ENCODE assay signal across 8 cellular contexts in the genomic region with DNA sequence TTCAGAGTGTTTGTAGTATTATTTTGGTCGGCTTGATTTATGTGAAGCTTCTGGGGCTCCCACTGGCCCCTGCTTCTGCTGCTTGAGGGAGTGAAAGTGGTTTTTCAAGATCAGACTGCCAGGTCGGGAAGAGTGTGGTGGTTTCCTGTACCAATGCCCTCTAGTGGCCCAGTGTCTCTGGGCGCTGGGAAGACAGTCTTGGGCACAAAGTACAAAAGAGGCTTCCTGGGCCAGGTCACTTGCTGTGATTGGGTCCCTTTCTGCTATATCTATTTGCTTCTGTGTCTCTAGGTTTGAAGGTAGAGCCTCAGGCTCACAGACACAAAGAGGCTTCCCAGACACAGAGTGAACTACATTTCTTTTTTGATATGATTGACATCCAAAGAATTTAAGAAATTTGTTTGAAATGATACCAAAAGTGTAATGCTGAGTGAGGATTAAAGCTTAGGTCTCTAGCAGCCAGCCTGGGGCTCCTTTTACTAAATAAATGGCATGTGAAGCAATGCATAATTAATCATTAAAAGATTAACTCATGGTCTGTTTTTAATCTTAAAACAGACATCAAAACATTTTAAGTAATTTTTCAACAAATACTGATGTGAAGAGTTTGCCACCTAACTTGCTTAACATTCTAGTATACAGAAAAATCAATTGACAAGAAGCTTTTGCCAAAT. TPM values are rescaled to one million over a fixed set of nuclear protein-coding genes. Genes with fewer than 3 reads are reported as not detected.
DNase-seq lines count a peak whose midpoint lies in the region; ATAC-seq and TF ChIP-seq lines count a peak whose summit lies in the region.

No MANE protein-coding gene starts in this region.

- intact Hi-C loops in Right ventricle myocardium superior (cut with DNase I) = no loop called here

- no peaks in the 10 kb centered on the region for H3K79me2 ChIP-seq in H9 (ENCODE audit: insufficient read depth, low read length)

- peak overlapping the region in 2 of 3 experiments; percentile 68 to 79; a peak in 1 of 7 replicates for H3K27ac Mint-ChIP-seq in H9
- H3K27ac Mint-ChIP-seq in activated T-cell treated with anti-CD3 and anti-CD28 coated beads, Interleukin-2, amount 50 U/mL, for 72 hours = no peak overlapping the region

- H3K4me1 ChIP-seq in right atrium auricular region = no peaks in the 10 kb centered on the region
- peaks cover 7% of the 10 kb centered on the region; the same call in 1 of the 2 replicates for H3K4me1 ChIP-seq in H9 (ENCODE audit: insufficient read depth, low read length)
- peaks cover 8 to 41% (median 25%) of the 10 kb centered on the region in 4 donors for H3K4me1 ChIP-seq in liver (ENCODE audit: control insufficient read depth in 4 of 4, insufficient read depth in 4 of 4, low read length in 3 of 4)

- H4K20me1 ChIP-seq in H9 (ENCODE audit: control insufficient read depth, insufficient read depth, insufficient read length) = no peaks in the 10 kb centered on the region

- H3K9ac ChIP-seq in H9 (ENCODE audit: extremely low read depth, insufficient read length, low read length) (no peak overlapping the region), liver (ENCODE audit: low read depth in 1 of 2, low read length in 2 of 2) (peak overlapping the region; percentile 14 to 62)

- no peak for ATAC-seq in Right ventricle myocardium superior (ENCODE audit: poor library complexity)
- peak; percentile 62 to 64 for ATAC-seq in activated T-cell treated with anti-CD3 and anti-CD28 coated beads, Interleukin-2, amount 50 U/mL, for 72 hours (replicated peaks in 1 of 2)

- no peaks in the 10 kb centered on the region for H3K9me3 ChIP-seq in right atrium auricular region
- H3K9me3 ChIP-seq in H9 (ENCODE audit: control insufficient read depth, low read depth, low read length) = no peaks in the 10 kb centered on the region
- H3K9me3 ChIP-seq in liver (ENCODE audit: control insufficient read depth in 4 of 4, low read length in 3 of 4) = no peaks in the 10 kb centered on the region

- no peak overlapping the region for H3K56ac ChIP-seq in H9 (ENCODE audit: insufficient read length, low read depth, low read length)

- no peak overlapping the region for H3K4me3 Mint-ChIP-seq in H9
- H3K4me3 Mint-ChIP-seq in activated T-cell treated with anti-CD3 and anti-CD28 coated beads, Interleukin-2, amount 50 U/mL, for 72 hours = no peak overlapping the region

- no peak overlapping the region for H2BK5ac ChIP-seq in H9 (ENCODE audit: insufficient read length, low read length)

- TF ChIP-seq RAD21 in liver (IDR thresholded peaks at IDR 0.05) = peak; percentile 28 to 59

- no peak overlapping the region for H3K4ac ChIP-seq in H9 (ENCODE audit: low read depth, low read length)

- no peak overlapping the region for H3K23ac ChIP-seq in H9 (ENCODE audit: insufficient read length, low read depth, low read length)

- H4K91ac ChIP-seq in H9 (ENCODE audit: insufficient read length, low read depth, low read length) = no peak overlapping the region

- no peak overlapping the region for H3K4me2 ChIP-seq in H9 (ENCODE audit: insufficient read depth, insufficient read length, low read length)

- H3K27ac ChIP-seq in right atrium auricular region = no peak overlapping the region
- H3K27ac ChIP-seq in H9 (ENCODE audit: insufficient read length, low read depth, low read length) = no peak overlapping the region
- peak overlapping the region; percentile 52 to 79 for H3K27ac ChIP-seq in liver (ENCODE audit: low read depth in 1 of 2, low read length in 2 of 2)

- no peak overlapping the region for H2AK5ac ChIP-seq in H9 (ENCODE audit: insufficient read length, low read length)

- no peaks in the 10 kb centered on the region for H3K27me3 Mint-ChIP-seq in H9 (ENCODE audit: low read depth)
- H3K27me3 Mint-ChIP-seq in activated T-cell treated with anti-CD3 and anti-CD28 coated beads, Interleukin-2, amount 50 U/mL, for 72 hours (ENCODE audit: low read depth) = no peaks in the 10 kb centered on the region

- H4K5ac ChIP-seq in H9 (ENCODE audit: insufficient read length, low read depth, low read length) = no peak overlapping the region

- no peak overlapping the region for H3K18ac ChIP-seq in H9 (ENCODE audit: insufficient read length, low read depth, low read length)

- H3K23me2 ChIP-seq in H9 (ENCODE audit: insufficient read length, low read depth, low read length, poor library complexity, severe bottlenecking) = no peaks in the 10 kb centered on the region

- no peak overlapping the region for H4K8ac ChIP-seq in H9 (replicated peaks; ENCODE audit: insufficient read length, low read depth, low read length)

- H3T11ph ChIP-seq in H9 (ENCODE audit: low read length) = no peak overlapping the region

- H3K4me1 Mint-ChIP-seq in H9 = peaks cover 28 to 35% of the 10 kb centered on the region in 2 experiments
- peaks cover 6% of the 10 kb centered on the region for H3K4me1 Mint-ChIP-seq in activated T-cell treated with anti-CD3 and anti-CD28 coated beads, Interleukin-2, amount 50 U/mL, for 72 hours (ENCODE audit: low read depth)

- WGBS in H9 (ENCODE audit: extremely low coverage, insufficient read length, low lambda C conversion rate) = no CpG with 5 or more reads among the region's 3 CpGs
- WGBS in liver = 10% methylated on average over 3 of the region's 3 CpGs

- H2BK12ac ChIP-seq in H9 (ENCODE audit: insufficient read length, low read depth, low read length) = no peak overlapping the region

- H3K4me3 ChIP-seq in right atrium auricular region = no peak overlapping the region
- no peak overlapping the region for H3K4me3 ChIP-seq in LNCaP clone FGC (ENCODE audit: low read depth, low read length)
- peak overlapping the region in 2 of 3 donors; percentile 9 to 26 for H3K4me3 ChIP-seq in liver (ENCODE audit: low read depth in 1 of 3, low read length in 3 of 3)

- no peaks in the 10 kb centered on the region for H3K27me3 ChIP-seq in right atrium auricular region
- H3K27me3 ChIP-seq in H9 (ENCODE audit: insufficient read depth, low read length) = no peaks in the 10 kb centered on the region
- H3K27me3 ChIP-seq in liver (ENCODE audit: control insufficient read depth in 4 of 4, insufficient read depth in 4 of 4, low read length in 3 of 4) = no peaks in the 10 kb centered on the region

- H2BK20ac ChIP-seq in H9 (ENCODE audit: low read depth, low read length, poor library complexity, severe bottlenecking) = no peak overlapping the region

- no peak overlapping the region for H3K14ac ChIP-seq in H9 (ENCODE audit: insufficient read depth, low read length)

- H3K36me3 ChIP-seq in right atrium auricular region (no peaks in the 10 kb centered on the region), liver (ENCODE audit: control insufficient read depth in 4 of 4, insufficient read depth in 3 of 4, low read depth in 1 of 4, low read length in 3 of 4) (peaks cover 0 to 3% (median 0%) of the 10 kb centered on the region in 4 donors)

- H2BK120ac ChIP-seq in H9 (ENCODE audit: low read depth, low read length, poor library complexity, severe bottlenecking) = no peak overlapping the region

- H3K36me3 Mint-ChIP-seq in H9 (ENCODE audit: insufficient read depth in 1 of 3, low read depth in 3 of 3) = no peaks in the 10 kb centered on the region; a peak in 1 of 7 replicates
- no peaks in the 10 kb centered on the region for H3K36me3 Mint-ChIP-seq in activated T-cell treated with anti-CD3 and anti-CD28 coated beads, Interleukin-2, amount 50 U/mL, for 72 hours (ENCODE audit: insufficient read depth in 2 of 2)

- no peak overlapping the region for H2BK15ac ChIP-seq in H9 (ENCODE audit: low read depth, low read length)

- TF ChIP-seq CTCF in right atrium auricular region (IDR thresholded peaks at IDR 0.05) = peak; percentile 15 to 46
- TF ChIP-seq CTCF in H9 (conservative IDR thresholded peaks at IDR 0.05) = peak; percentile 78
- peak; percentile 91 for TF ChIP-seq CTCF in LNCaP clone FGC (IDR thresholded peaks at IDR 0.05; ENCODE audit: control insufficient read depth, extremely low read depth, insufficient read depth)
- peak; percentile 42 for TF ChIP-seq CTCF in liver (IDR thresholded peaks at IDR 0.05; ENCODE audit: low read depth, low read length, missing input control)

- H2AFZ ChIP-seq in H9 (ENCODE audit: low read length) = no peak overlapping the region

- no peaks in the 10 kb centered on the region for H3K9me3 Mint-ChIP-seq in H9
- no peaks in the 10 kb centered on the region for H3K9me3 Mint-ChIP-seq in activated T-cell treated with anti-CD3 and anti-CD28 coated beads, Interleukin-2, amount 50 U/mL, for 72 hours

- no peaks in the 10 kb centered on the region for H3K79me1 ChIP-seq in H9 (ENCODE audit: insufficient read depth, low read depth, low read length, poor library complexity, severe bottlenecking)

- DNase-seq in right atrium auricular region (ENCODE audit: low spot score) (no peak), Right ventricle myocardium superior (no peak), H9 (peak; percentile 75), LNCaP clone FGC (ENCODE audit: low read depth) (peak; percentile 10), NCI-H446 (lab: John Stamatoyannopoulos, UW) (no peak), GF-D8 (lab: John Stamatoyannopoulos, UW) (no peak)
- DNase-seq in activated T-cell treated with anti-CD3 and anti-CD28 coated beads, Interleukin-2, amount 50 U/mL, for 72 hours = peak; percentile 14 to 26

TF ChIP-seq in liver, 16 proteins besides CTCF, POLR2A, EP300 and RAD21 (continues in another document):
- TF ChIP-seq SP1 (IDR thresholded peaks at IDR 0.05) (peak; percentile 31), NR2F2 (IDR thresholded peaks at IDR 0.05) (no peak), HNF4A (conservative IDR thresholded peaks at IDR 0.05) (peak; percentile 68 to 76), RXRA (IDR thresholded peaks at IDR 0.05) (peak; percentile 26 to 57), JUND (IDR thresholded peaks at IDR 0.05) (peak in 1 of 2 donors; percentile 52), HNF4G (IDR thresholded peaks at IDR 0.05) (peak; percentile 58)
- TF ChIP-seq, protein P1, sequence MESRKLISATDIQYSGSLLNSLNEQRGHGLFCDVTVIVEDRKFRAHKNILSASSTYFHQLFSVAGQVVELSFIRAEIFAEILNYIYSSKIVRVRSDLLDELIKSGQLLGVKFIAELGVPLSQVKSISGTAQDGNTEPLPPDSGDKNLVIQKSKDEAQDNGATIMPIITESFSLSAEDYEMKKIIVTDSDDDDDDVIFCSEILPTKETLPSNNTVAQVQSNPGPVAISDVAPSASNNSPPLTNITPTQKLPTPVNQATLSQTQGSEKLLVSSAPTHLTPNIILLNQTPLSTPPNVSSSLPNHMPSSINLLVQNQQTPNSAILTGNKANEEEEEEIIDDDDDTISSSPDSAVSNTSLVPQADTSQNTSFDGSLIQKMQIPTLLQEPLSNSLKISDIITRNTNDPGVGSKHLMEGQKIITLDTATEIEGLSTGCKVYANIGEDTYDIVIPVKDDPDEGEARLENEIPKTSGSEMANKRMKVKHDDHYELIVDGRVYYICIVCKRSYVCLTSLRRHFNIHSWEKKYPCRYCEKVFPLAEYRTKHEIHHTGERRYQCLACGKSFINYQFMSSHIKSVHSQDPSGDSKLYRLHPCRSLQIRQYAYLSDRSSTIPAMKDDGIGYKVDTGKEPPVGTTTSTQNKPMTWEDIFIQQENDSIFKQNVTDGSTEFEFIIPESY (IDR thresholded peaks at IDR 0.05) = peak; percentile 9

RNA-seq across cellular contexts. Expression of gene ABCB1, which starts 36.3 kb away (rescaled TPM):
- 1 to 10 TPM; 1.5 to 3.0 TPM for total RNA-seq in right atrium auricular region
- 3.2 TPM for total RNA-seq in Right ventricle myocardium superior
- total RNA-seq in H9 (2021) = 0.15 and 0.33 TPM in 2 replicates
- total RNA-seq in activated T-cell treated with anti-CD3 and anti-CD28 coated beads, Interleukin-2, amount 50 U/mL, for 72 hours = 10 to 100 TPM; 15.5 to 20.1 TPM
- 10 to 100 TPM; 20.6 to 53.2 TPM for total RNA-seq in liver
- polyA plus RNA-seq in liver = 10 to 100 TPM; 11.9 to 21.4 TPM

Comparison
In these comparisons a context has a peak if more than half of its experiments do, and no peak if none do; other contexts are left out.
1. DNase-seq: peak in H9 (single experiment), LNCaP clone FGC (single experiment) and activated T-cell treated with anti-CD3 and anti-CD28 coated beads, Interleukin-2, amount 50 U/mL, for 72 hours (2 of 2); none in right atrium auricular region (single experiment), Right ventricle myocardium superior (single experiment), NCI-H446 (0 of 2) and GF-D8 (single experiment).
2. H3K27ac ChIP-seq: peak in liver (2 of 2); none in right atrium auricular region (0 of 2) and H9 (single experiment).
3. H3K4me3 ChIP-seq: peak in liver (2 of 3); none in right atrium auricular region (0 of 2) and LNCaP clone FGC (single experiment).
4. CTCF ChIP-seq: peak in every context shown above with its lines; median percentile 91 in LNCaP clone FGC; 78 in H9; 42 in liver; 30 in right atrium auricular region.